ENCODE assay signal across 15 cellular contexts in the genomic region with DNA sequence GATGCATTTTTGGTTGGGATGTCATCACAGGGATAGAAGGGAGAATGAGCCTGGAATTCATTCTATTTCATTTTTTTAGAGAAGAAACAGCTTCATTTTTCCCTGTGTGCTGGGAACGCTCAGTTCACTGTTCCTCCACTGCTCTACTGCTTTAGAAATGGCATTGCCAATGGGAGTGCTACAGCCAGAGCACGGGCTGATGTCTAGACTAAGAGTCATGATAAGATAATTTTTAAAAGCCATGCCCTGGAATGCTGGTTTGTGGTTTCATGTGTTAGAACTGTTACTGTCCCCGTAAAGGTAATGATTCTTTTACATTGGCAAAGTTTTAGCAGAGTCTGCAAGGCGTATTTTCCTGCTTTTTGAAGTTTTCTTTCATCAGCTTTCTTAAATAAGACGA.
DNase-seq lines count a peak whose midpoint lies in the region; ATAC-seq and TF ChIP-seq lines count a peak whose summit lies in the region.
"Had no signal": no experiment of that assay in that cellular context is flagged by ENCODE, and none has a peak within 500 bp of the region (broad histone marks: within the 10 kb centered on the region; RNA-seq: fewer than 3 reads in every experiment).

No MANE protein-coding gene starts in this region.

- intact Hi-C loops in activated CD4-positive, alpha-beta T cell treated with anti-CD3 and anti-CD28 coated beads for 36 hours (cut with DNase I, micrococcal nuclease), result no loop called here

- H2AFZ ChIP-seq in osteoblast (ENCODE audit: low read length), result no peak overlapping the region

- POLR2A ChIA-PET in activated CD4-positive, alpha-beta T cell treated with anti-CD3 and anti-CD28 coated beads for 36 hours (lab: Charles Lee), result no interaction called here

- peaks cover 2% of the 10 kb centered on the region for H3K4me1 Mint-ChIP-seq in activated CD4-positive, alpha-beta T cell treated with anti-CD3 and anti-CD28 coated beads for 36 hours

- H3K4me1 ChIP-seq in SJCRH30 (peaks cover 25% of the 10 kb centered on the region), osteoblast (ENCODE audit: insufficient read depth, low read length) (peaks cover 19% of the 10 kb centered on the region)
- H3K4me1 ChIP-seq: pancreas had no signal

- no peaks in the 10 kb centered on the region for H3K9me3 Mint-ChIP-seq in activated CD4-positive, alpha-beta T cell treated with anti-CD3 and anti-CD28 coated beads for 36 hours (ENCODE audit: low read depth)
- H3K9me3 Mint-ChIP-seq: activated naive CD8-positive, alpha-beta T cell treated with anti-CD3 and anti-CD28 coated beads for 36 hours; stimulated activated naive B cell treated with anti-CD40 and anti-IgM and Interleukin-4, amounts not matched to agents 10 μg/mL and 1 μg/mL and 100 μg/mL, for 72 hours had no signal

- peak overlapping the region; percentile 89 for H3K27ac ChIP-seq in SJCRH30
- peak overlapping the region; percentile 36 for H3K27ac ChIP-seq in osteoblast (ENCODE audit: low read depth, low read length)
- H3K27ac ChIP-seq: pancreas had no signal

- H4K20me1 ChIP-seq in osteoblast (ENCODE audit: insufficient read depth, low read length), result no peaks in the 10 kb centered on the region

- no peaks in the 10 kb centered on the region for H3K9me3 ChIP-seq in SJCRH30 (replicated peaks)
- H3K9me3 ChIP-seq in osteoblast (ENCODE audit: low read depth, low read length), result no peaks in the 10 kb centered on the region
- H3K9me3 ChIP-seq: pancreas had no signal

- DNase-seq in EH (ENCODE audit: low read depth) (peak; percentile 45), SJCRH30 (peak; percentile 50 to 63), fibroblast of the aortic adventitia (ENCODE audit: low read depth) (peak; percentile 68), osteoblast (ENCODE audit: insufficient read length, low spot score, missing footprints) (no peak), cerebellar nuclear complex (lab: John Stamatoyannopoulos, UW) (no peak)
- DNase-seq in activated CD4-positive, alpha-beta T cell treated with anti-CD3 and anti-CD28 coated beads, Interleukin-2, amount 50 U/mL, for 4 hours, result no peak
- no peak for DNase-seq in activated CD4-positive, CD25-positive, alpha-beta regulatory T cell (lab: John Stamatoyannopoulos, UW)
- no peak for DNase-seq in activated CD4-positive, alpha-beta T cell treated with anti-CD3 and anti-CD28 coated beads for 36 hours
- DNase-seq: activated CD8-positive, alpha-beta memory T cell treated with anti-CD3 and anti-CD28 coated beads, Interleukin-2, amount 50 U/mL, for 4 hours; NCI-H1417 treated with DMSO at 0.1 percent for 48 hours; NCI-H524 treated with DMSO at 0.1 percent for 48 hours; pancreas; stimulated activated CD4-positive, alpha-beta T cell treated with anti-CD3 and anti-CD28 coated beads, Interleukin-2, amount 100 ng/mL, for 48 hours had no signal

- no peak overlapping the region for H3K4me3 Mint-ChIP-seq in activated CD4-positive, alpha-beta T cell treated with anti-CD3 and anti-CD28 coated beads for 36 hours
- H3K4me3 Mint-ChIP-seq: activated naive CD8-positive, alpha-beta T cell treated with anti-CD3 and anti-CD28 coated beads for 36 hours; stimulated activated naive B cell treated with anti-CD40 and anti-IgM and Interleukin-4, amounts not matched to agents 10 μg/mL and 1 μg/mL and 100 μg/mL, for 72 hours had no signal

- ATAC-seq in activated CD4-positive, alpha-beta T cell treated with anti-CD3 and anti-CD28 coated beads for 36 hours, result no peak

- H3K4me3 ChIP-seq in SJCRH30 (no peak overlapping the region), fibroblast of the aortic adventitia (ENCODE audit: low read depth, low read length) (no peak overlapping the region), osteoblast (ENCODE audit: insufficient read depth, low read length) (peak overlapping the region; percentile 64)
- H3K4me3 ChIP-seq: pancreas had no signal

- H3K4me2 ChIP-seq in osteoblast (ENCODE audit: insufficient read depth, low read length), result peak overlapping the region; percentile 86

- H3K27me3 ChIP-seq in SJCRH30, result no peaks in the 10 kb centered on the region
- H3K27me3 ChIP-seq in osteoblast (ENCODE audit: insufficient read depth, low read length), result no peaks in the 10 kb centered on the region
- H3K27me3 ChIP-seq: pancreas had no signal

- H3K36me3 ChIP-seq in SJCRH30, result peaks cover 31% of the 10 kb centered on the region
- H3K36me3 ChIP-seq in osteoblast (ENCODE audit: insufficient read depth, low read length), result no peaks in the 10 kb centered on the region
- H3K36me3 ChIP-seq: pancreas had no signal

- H3K27me3 Mint-ChIP-seq in activated CD4-positive, alpha-beta T cell treated with anti-CD3 and anti-CD28 coated beads for 36 hours, result no peaks in the 10 kb centered on the region
- H3K27me3 Mint-ChIP-seq: activated naive CD8-positive, alpha-beta T cell treated with anti-CD3 and anti-CD28 coated beads for 36 hours; stimulated activated naive B cell treated with anti-CD40 and anti-IgM and Interleukin-4, amounts not matched to agents 10 μg/mL and 1 μg/mL and 100 μg/mL, for 72 hours had no signal

- H3K79me2 ChIP-seq in osteoblast (ENCODE audit: insufficient read depth, low read length), result no peaks in the 10 kb centered on the region

- H3K27ac Mint-ChIP-seq in activated CD4-positive, alpha-beta T cell treated with anti-CD3 and anti-CD28 coated beads for 36 hours, result no peak overlapping the region
- H3K27ac Mint-ChIP-seq: activated naive CD8-positive, alpha-beta T cell treated with anti-CD3 and anti-CD28 coated beads for 36 hours; stimulated activated naive B cell treated with anti-CD40 and anti-IgM and Interleukin-4, amounts not matched to agents 10 μg/mL and 1 μg/mL and 100 μg/mL, for 72 hours had no signal

- CTCF ChIA-PET in activated CD4-positive, alpha-beta T cell treated with anti-CD3 and anti-CD28 coated beads for 36 hours (lab: Charles Lee), result interaction anchor here (1.4 kb wide), 1 partner anchor 97 kb away, joined by 3 read pairs; no protein-coding TSS in a partner anchor

- TF ChIP-seq CTCF in fibroblast of the aortic adventitia (IDR thresholded peaks at IDR 0.05; ENCODE audit: insufficient read depth, low read length), result no peak
- TF ChIP-seq CTCF in osteoblast (IDR thresholded peaks at IDR 0.05; ENCODE audit: extremely low read depth, low read depth, low read length), result no peak

- peaks cover 7% of the 10 kb centered on the region for H3K36me3 Mint-ChIP-seq in activated CD4-positive, alpha-beta T cell treated with anti-CD3 and anti-CD28 coated beads for 36 hours (ENCODE audit: low read depth)

Comparison
In these comparisons a context has a peak if more than half of its experiments do, and no peak if none do; other contexts are left out.
1. DNase-seq: peak in EH (single experiment), SJCRH30 (2 of 2) and fibroblast of the aortic adventitia (single experiment); none in osteoblast (single experiment), activated CD4-positive, alpha-beta T cell treated with anti-CD3 and anti-CD28 coated beads, Interleukin-2, amount 50 U/mL, for 4 hours (0 of 2), cerebellar nuclear complex (0 of 2), activated CD4-positive, CD25-positive, alpha-beta regulatory T cell (0 of 4) and activated CD4-positive, alpha-beta T cell treated with anti-CD3 and anti-CD28 coated beads for 36 hours (single experiment).